24 cellular contexts compared by ENCODE assay signal in genomic region chr4:141140271-141141205, GRCh38. TPM values are rescaled to one million over a fixed set of nuclear protein-coding genes. Genes with fewer than 3 reads are reported as not detected.
DNase-seq lines count a peak whose midpoint lies in the region; ATAC-seq, FAIRE-seq and TF ChIP-seq lines count a peak whose summit lies in the region.
"Had no signal": no experiment of that assay in that cellular context is flagged by ENCODE, and none has a peak within 500 bp of the region (broad histone marks: within the 10 kb centered on the region; RNA-seq: fewer than 3 reads in every experiment).

No MANE protein-coding gene starts in this region.

- no peak overlapping the region for H3K4me3 Mint-ChIP-seq in activated CD8-positive, alpha-beta T cell treated with anti-CD3 and anti-CD28 coated beads for 36 hours
- H3K4me3 Mint-ChIP-seq: activated naive CD8-positive, alpha-beta T cell treated with anti-CD3 and anti-CD28 coated beads for 36 hours; CD4-positive, alpha-beta T cell; stimulated activated naive CD8-positive, alpha-beta T cell treated with anti-CD3 and anti-CD28 coated beads, Interleukin-15, Interleukin-2, amounts not matched to agents 100 ng/mL and 50 ng/mL, for 24 hours; WTC11 had no signal

- no peaks in the 10 kb centered on the region for H3K9me3 Mint-ChIP-seq in activated CD8-positive, alpha-beta T cell treated with anti-CD3 and anti-CD28 coated beads for 36 hours
- H3K9me3 Mint-ChIP-seq: activated naive CD8-positive, alpha-beta T cell treated with anti-CD3 and anti-CD28 coated beads for 36 hours; CD4-positive, alpha-beta T cell; stimulated activated naive CD8-positive, alpha-beta T cell treated with anti-CD3 and anti-CD28 coated beads, Interleukin-15, Interleukin-2, amounts not matched to agents 100 ng/mL and 50 ng/mL, for 24 hours; WTC11 had no signal

- CTCF ChIA-PET in activated CD8-positive, alpha-beta T cell treated with anti-CD3 and anti-CD28 coated beads for 36 hours (lab: Charles Lee) = interaction anchor here (1.2 kb wide), 1 partner anchor 7 kb away, joined by 4 read pairs; the partner anchor contains the start of gene RNF150

- intact Hi-C loops in left ventricle myocardium superior (cut with micrococcal nuclease) (no loop called here), lower lobe of right lung (cut with DNase I) (no loop called here)
- intact Hi-C loops in activated CD8-positive, alpha-beta T cell treated with anti-CD3 and anti-CD28 coated beads for 36 hours (cut with micrococcal nuclease) = no loop called here

- H3K9me3 ChIP-seq in Peyer's patch = no peaks in the 10 kb centered on the region
- H3K9me3 ChIP-seq in lower lobe of right lung = no peaks in the 10 kb centered on the region
- H3K9me3 ChIP-seq: gastrocnemius medialis, MG63 had no signal

- POLR2A ChIA-PET in activated CD8-positive, alpha-beta T cell treated with anti-CD3 and anti-CD28 coated beads for 36 hours (lab: Charles Lee) = no interaction called here

- H3K27me3 Mint-ChIP-seq in activated CD8-positive, alpha-beta T cell treated with anti-CD3 and anti-CD28 coated beads for 36 hours = peaks cover 15% of the 10 kb centered on the region

- peak; percentile 96 for FAIRE-seq in D721Med (lab: Jason Lieb, UNC)
- FAIRE-seq: keratinocyte had no signal

- H3K4me1 Mint-ChIP-seq in activated CD8-positive, alpha-beta T cell treated with anti-CD3 and anti-CD28 coated beads for 36 hours (ENCODE audit: low read depth) = no peaks in the 10 kb centered on the region
- H3K4me1 Mint-ChIP-seq: activated naive CD8-positive, alpha-beta T cell treated with anti-CD3 and anti-CD28 coated beads for 36 hours; WTC11 had no signal

- H3K4me3 ChIP-seq in Peyer's patch = no peak overlapping the region
- H3K4me3 ChIP-seq in lower lobe of right lung = no peak overlapping the region
- H3K4me3 ChIP-seq: gastrocnemius medialis, MG63 had no signal

- H3K36me3 ChIP-seq in Peyer's patch = no peaks in the 10 kb centered on the region
- H3K36me3 ChIP-seq in lower lobe of right lung = no peaks in the 10 kb centered on the region
- H3K36me3 ChIP-seq: gastrocnemius medialis, MG63 had no signal

- no peak overlapping the region for H3K27ac Mint-ChIP-seq in activated CD8-positive, alpha-beta T cell treated with anti-CD3 and anti-CD28 coated beads for 36 hours
- H3K27ac Mint-ChIP-seq: activated naive CD8-positive, alpha-beta T cell treated with anti-CD3 and anti-CD28 coated beads for 36 hours; CD4-positive, alpha-beta T cell; stimulated activated naive CD8-positive, alpha-beta T cell treated with anti-CD3 and anti-CD28 coated beads, Interleukin-15, Interleukin-2, amounts not matched to agents 100 ng/mL and 50 ng/mL, for 24 hours; WTC11 had no signal

- no peak for TF ChIP-seq CTCF in D721Med (IDR thresholded peaks at IDR 0.05; ENCODE audit: insufficient read depth, missing control alignments)
- no peak for TF ChIP-seq CTCF in activated CD8-positive, alpha-beta T cell treated with anti-CD3 and anti-CD28 coated beads for 36 hours (IDR thresholded peaks at IDR 0.05)
- no peak for TF ChIP-seq CTCF in Peyer's patch (IDR thresholded peaks at IDR 0.05)
- TF ChIP-seq CTCF in lower lobe of right lung (IDR thresholded peaks at IDR 0.05) = no peak

- ATAC-seq in left ventricle myocardium superior (peak; percentile 37), lower lobe of right lung (no peak)
- no peak for ATAC-seq in activated CD8-positive, alpha-beta T cell treated with anti-CD3 and anti-CD28 coated beads for 36 hours
- ATAC-seq: WTC11 had no signal

- DNase-seq in AG08395 (ENCODE audit: low spot score) = peak; percentile 9
- no peak for DNase-seq in D721Med (ENCODE audit: insufficient read length, low spot score)
- DNase-seq in NCI-H774 (lab: John Stamatoyannopoulos, UW) = peak; percentile 32
- DNase-seq in left ventricle myocardium superior = no peak
- no peak for DNase-seq in activated CD8-positive, alpha-beta T cell treated with anti-CD3 and anti-CD28 coated beads for 36 hours
- DNase-seq in Peyer's patch = no peak
- DNase-seq in GDM1 (lab: John Stamatoyannopoulos, UW) = no peak
- no peak for DNase-seq in lower lobe of right lung
- DNase-seq: ACHN; activated CD4-positive, alpha-beta T cell treated with anti-CD3 and anti-CD28 coated beads, Interleukin-2, amount 50 U/mL, for 48 hours; activated naive CD8-positive, alpha-beta T cell treated with anti-CD3 and anti-CD28 coated beads for 36 hours; CD4-positive, alpha-beta T cell; DMS153; gastrocnemius medialis; MG63; NCI-H1436 treated with DMSO at 0.1 percent for 48 hours; nucleus accumbens; stimulated activated CD4-positive, alpha-beta T cell treated with anti-CD3 and anti-CD28 coated beads, Interleukin-4, amount 100 ng/mL, for 4 hours; T1000; trophoblast cell had no signal

- no peaks in the 10 kb centered on the region for H3K27me3 ChIP-seq in Peyer's patch
- H3K27me3 ChIP-seq in lower lobe of right lung (ENCODE audit: low read depth) = peaks cover 7% of the 10 kb centered on the region
- H3K27me3 ChIP-seq: gastrocnemius medialis, MG63 had no signal

- no peak for TF ChIP-seq POLR2A in Peyer's patch (IDR thresholded peaks at IDR 0.05)

- H3K4me1 ChIP-seq in Peyer's patch (no peaks in the 10 kb centered on the region), lower lobe of right lung (no peaks in the 10 kb centered on the region)
- H3K4me1 ChIP-seq: gastrocnemius medialis had no signal

- H3K27ac ChIP-seq in Peyer's patch (no peak overlapping the region), lower lobe of right lung (no peak overlapping the region)
- H3K27ac ChIP-seq: gastrocnemius medialis, RWPE1 had no signal

- no peaks in the 10 kb centered on the region for H3K36me3 Mint-ChIP-seq in activated CD8-positive, alpha-beta T cell treated with anti-CD3 and anti-CD28 coated beads for 36 hours (ENCODE audit: low read depth)
- H3K36me3 Mint-ChIP-seq: activated naive CD8-positive, alpha-beta T cell treated with anti-CD3 and anti-CD28 coated beads for 36 hours; WTC11 had no signal

RNA-seq across cellular contexts. Expression of gene RNF150, which starts 7.3 kb away (rescaled TPM):
- total RNA-seq in left ventricle myocardium superior = 57.1 TPM
- under 1 TPM; 0.09 to 0.43 TPM for total RNA-seq in activated CD8-positive, alpha-beta T cell treated with anti-CD3 and anti-CD28 coated beads for 36 hours
- total RNA-seq in Peyer's patch = 1 to 10 TPM; 1.2 to 9.9 (median 2.5) TPM
- 3.3 TPM for total RNA-seq in lower lobe of right lung
- total RNA-seq: CD4-positive, alpha-beta T cell had no signal

Comparison
In these comparisons a context has a peak if more than half of its experiments do, and no peak if none do; other contexts are left out.
1. DNase-seq: peak in AG08395 (single experiment) and NCI-H774 (single experiment); none in D721Med (single experiment), left ventricle myocardium superior (single experiment), activated CD8-positive, alpha-beta T cell treated with anti-CD3 and anti-CD28 coated beads for 36 hours (single experiment), Peyer's patch (0 of 3), GDM1 (single experiment) and lower lobe of right lung (single experiment).